16 cellular contexts compared by ENCODE assay signal in genomic region chr1:29579821-29580425, GRCh38.
DNase-seq lines count a peak whose midpoint lies in the region; ATAC-seq, FAIRE-seq and TF ChIP-seq lines count a peak whose summit lies in the region.
"Had no signal": no experiment of that assay in that cellular context is flagged by ENCODE, and none has a peak within 500 bp of the region (broad histone marks: within the 10 kb centered on the region; RNA-seq: fewer than 3 reads in every experiment).

No MANE protein-coding gene starts in this region.

- ATAC-seq in GM21526 (IDR thresholded peaks at IDR 0.05; ENCODE audit: low FRiP score, unreplicated experiment): no peak
- ATAC-seq: activated T-cell treated with anti-CD3 and anti-CD28 coated beads, Interleukin-2, amount 50 U/mL, for 72 hours; stimulated activated naive B cell treated with anti-CD40 and anti-IgM and Interleukin-4, amounts not matched to agents 10 μg/mL and 1 μg/mL and 100 μg/mL, for 72 hours had no signal

- 58 to 77% (median 67%) methylated on average over 5 of the region's 5 CpGs for WGBS in small intestine, 3 donors

- TF ChIP-seq CTCF in astrocyte of the cerebellum (IDR thresholded peaks at IDR 0.05; ENCODE audit: low read depth, low read length, missing control alignments): no peak
- TF ChIP-seq CTCF in keratinocyte (optimal IDR thresholded peaks at IDR 0.05 in 1 of 3, IDR thresholded peaks at IDR 0.05 in 1 of 3, conservative IDR thresholded peaks at IDR 0.05 in 1 of 3; ENCODE audit: extremely low read depth in 1 of 3, insufficient read depth in 2 of 3, low read length in 3 of 3): no peak

- peaks cover 58% of the 10 kb centered on the region for H3K4me1 ChIP-seq in keratinocyte (ENCODE audit: control insufficient read depth, extremely low read depth, insufficient read depth, low read length)
- no peaks in the 10 kb centered on the region for H3K4me1 ChIP-seq in small intestine (ENCODE audit: control insufficient read depth in 2 of 2, insufficient read depth in 1 of 2, low read depth in 1 of 2, low read length in 1 of 2)

- H3K4me3 ChIP-seq in astrocyte of the cerebellum (ENCODE audit: low read depth, low read length) (no peak overlapping the region), keratinocyte (ENCODE audit: control insufficient read depth in 2 of 3, extremely low read depth in 1 of 3, insufficient read depth in 2 of 3, low read depth in 1 of 3, low read length in 3 of 3) (no peak overlapping the region), MG63 (no peak overlapping the region), small intestine (ENCODE audit: low read depth in 1 of 2, low read length in 2 of 2) (no peak overlapping the region)

- H2AFZ ChIP-seq in keratinocyte (ENCODE audit: control insufficient read depth, low read length): no peak overlapping the region

- H3K9me3 ChIP-seq in keratinocyte (ENCODE audit: control insufficient read depth, low read depth, low read length) (no peaks in the 10 kb centered on the region), MG63 (no peaks in the 10 kb centered on the region), small intestine (ENCODE audit: control insufficient read depth, low read depth) (no peaks in the 10 kb centered on the region)

- H3K4me2 ChIP-seq in keratinocyte (ENCODE audit: control insufficient read depth, extremely low read depth, insufficient read depth, low read depth, low read length): peak overlapping the region; percentile 39

- H3K27me3 ChIP-seq in keratinocyte (ENCODE audit: control insufficient read depth, extremely low read depth, insufficient read depth, low read length): no peaks in the 10 kb centered on the region
- H3K27me3 ChIP-seq in MG63: no peaks in the 10 kb centered on the region
- H3K27me3 ChIP-seq in small intestine (ENCODE audit: control insufficient read depth in 2 of 2, insufficient read depth in 2 of 2, low read length in 2 of 2): peaks cover 0 to 10% of the 10 kb centered on the region in 2 donors

- no peaks in the 10 kb centered on the region for H4K20me1 ChIP-seq in keratinocyte (ENCODE audit: control insufficient read depth, extremely low read depth, insufficient read depth, low read length)

- H3K9ac ChIP-seq in keratinocyte (ENCODE audit: control insufficient read depth, extremely low read depth, insufficient read depth, low read length): no peak overlapping the region

- dilution Hi-C loops in keratinocyte (cut with MboI; ENCODE audit: extremely low pct_ligation_motif_present, low sequenced_read_pairs): no loop called here

- FAIRE-seq in keratinocyte (lab: Jason Lieb, UNC) (peak; percentile 95), small intestine (lab: Jason Lieb, UNC) (no peak)

- no peak overlapping the region for H3K27ac ChIP-seq in keratinocyte (ENCODE audit: control insufficient read depth, insufficient read depth, low read length)
- no peak overlapping the region for H3K27ac ChIP-seq in small intestine (ENCODE audit: low read depth in 1 of 2, low read length in 1 of 2)
- H3K27ac ChIP-seq: C4-2B, epithelial cell of prostate had no signal

- H3K79me2 ChIP-seq in keratinocyte (ENCODE audit: control insufficient read depth, insufficient read depth, low read length): no peaks in the 10 kb centered on the region

- DNase-seq in AG08395 (ENCODE audit: low spot score): peak; percentile 55
- peak; percentile 36 for DNase-seq in HPDE6-E6E7 (ENCODE audit: extremely low spot score)
- peak; percentile 78 for DNase-seq in astrocyte of the cerebellum (ENCODE audit: low read depth)
- DNase-seq in keratinocyte (ENCODE audit: low read depth, low spot score): peak; percentile 52
- DNase-seq in MG63: no peak
- DNase-seq in small intestine: no peak
- DNase-seq in nucleus accumbens (lab: John Stamatoyannopoulos, UW): no peak
- DNase-seq: activated CD4-positive, CD25-positive, alpha-beta regulatory T cell treated with anti-CD3 and anti-CD28 coated beads, Interleukin-2, amount 50 U/mL, for 72 hours; activated T-cell treated with anti-CD3 and anti-CD28 coated beads, Interleukin-2, amount 50 U/mL, for 72 hours; Karpas-422; NCI-H2081; stimulated activated CD4-positive, alpha-beta T cell treated with anti-CD3 and anti-CD28 coated beads, Interleukin-4, amount 100 ng/mL, for 1 hour; stimulated activated naive B cell treated with anti-CD40 and anti-IgM and Interleukin-4, amounts not matched to agents 10 μg/mL and 1 μg/mL and 100 μg/mL, for 72 hours had no signal

- no peaks in the 10 kb centered on the region for H3K36me3 ChIP-seq in keratinocyte (ENCODE audit: control insufficient read depth in 2 of 2, extremely low read depth in 1 of 2, insufficient read depth in 2 of 2, low read length in 2 of 2)
- no peaks in the 10 kb centered on the region for H3K36me3 ChIP-seq in MG63
- H3K36me3 ChIP-seq in small intestine (ENCODE audit: control insufficient read depth in 2 of 2, insufficient read depth in 2 of 2, low read length in 2 of 2): no peaks in the 10 kb centered on the region

- no peaks in the 10 kb centered on the region for H3K9me1 ChIP-seq in keratinocyte (ENCODE audit: control insufficient read depth, extremely low read depth, insufficient read depth, low read length)

- in situ Hi-C loops in astrocyte of the cerebellum (cut with HindIII; ENCODE audit: low sequenced_read_pairs): no loop called here

Comparison
In these comparisons a context has a peak if more than half of its experiments do, and no peak if none do; other contexts are left out.
1. DNase-seq: peak in AG08395 (single experiment), HPDE6-E6E7 (single experiment), astrocyte of the cerebellum (single experiment) and keratinocyte (single experiment); none in MG63 (single experiment), small intestine (single experiment) and nucleus accumbens (0 of 56).